In the genomic region with DNA sequence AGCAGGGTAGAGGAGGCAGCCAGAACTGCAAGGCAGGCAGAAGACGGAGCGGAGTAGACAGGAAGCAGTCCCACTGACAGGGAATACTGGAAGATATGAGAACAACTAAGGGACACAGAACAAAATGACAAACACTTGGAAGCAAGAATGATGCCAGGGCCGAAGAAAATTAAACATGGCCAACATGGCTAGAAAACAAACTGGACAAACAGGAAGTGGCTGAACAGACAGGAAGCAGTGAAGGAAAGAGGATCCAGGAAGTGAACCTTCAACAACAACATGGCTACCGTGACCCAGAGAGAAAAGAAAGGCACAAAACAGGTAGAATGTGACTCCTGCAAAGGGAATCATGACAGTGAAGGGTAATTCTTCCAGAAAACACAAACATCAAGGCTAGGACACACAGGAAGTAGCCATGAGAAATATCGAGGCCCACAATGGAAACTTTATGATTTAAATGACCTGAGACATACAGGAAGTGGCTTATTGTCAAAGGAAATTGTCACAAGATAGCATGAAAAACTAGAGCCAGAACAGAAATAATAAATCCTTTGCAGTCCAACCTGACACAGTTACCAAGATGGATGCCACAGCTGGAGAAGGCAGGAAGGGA, we compare ENCODE assay signal across 1 cellular context.
A peak's percentile ranks its signal among the peaks of the same experiment; 100 is the strongest.
TF ChIP-seq lines count a peak whose summit lies in the region.

No MANE protein-coding gene starts in this region.

TF ChIP-seq in GM12878, 131 proteins besides CTCF, POLR2A, EP300 and RAD21:
- TF ChIP-seq, protein P1, sequence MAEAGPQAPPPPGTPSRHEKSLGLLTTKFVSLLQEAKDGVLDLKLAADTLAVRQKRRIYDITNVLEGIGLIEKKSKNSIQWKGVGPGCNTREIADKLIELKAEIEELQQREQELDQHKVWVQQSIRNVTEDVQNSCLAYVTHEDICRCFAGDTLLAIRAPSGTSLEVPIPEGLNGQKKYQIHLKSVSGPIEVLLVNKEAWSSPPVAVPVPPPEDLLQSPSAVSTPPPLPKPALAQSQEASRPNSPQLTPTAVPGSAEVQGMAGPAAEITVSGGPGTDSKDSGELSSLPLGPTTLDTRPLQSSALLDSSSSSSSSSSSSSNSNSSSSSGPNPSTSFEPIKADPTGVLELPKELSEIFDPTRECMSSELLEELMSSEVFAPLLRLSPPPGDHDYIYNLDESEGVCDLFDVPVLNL (IDR thresholded peaks at IDR 0.05; ENCODE audit: low read depth, low read length): no peak
- TF ChIP-seq GABPA (IDR thresholded peaks at IDR 0.05; ENCODE audit: low read depth): peak; percentile 74
- TF ChIP-seq FOS (IDR thresholded peaks at IDR 0.05; ENCODE audit: borderline replicate concordance, extremely low read depth, insufficient read length): no peak
- no peak for TF ChIP-seq ZNF217 (IDR thresholded peaks at IDR 0.05)
- TF ChIP-seq, protein P2, sequence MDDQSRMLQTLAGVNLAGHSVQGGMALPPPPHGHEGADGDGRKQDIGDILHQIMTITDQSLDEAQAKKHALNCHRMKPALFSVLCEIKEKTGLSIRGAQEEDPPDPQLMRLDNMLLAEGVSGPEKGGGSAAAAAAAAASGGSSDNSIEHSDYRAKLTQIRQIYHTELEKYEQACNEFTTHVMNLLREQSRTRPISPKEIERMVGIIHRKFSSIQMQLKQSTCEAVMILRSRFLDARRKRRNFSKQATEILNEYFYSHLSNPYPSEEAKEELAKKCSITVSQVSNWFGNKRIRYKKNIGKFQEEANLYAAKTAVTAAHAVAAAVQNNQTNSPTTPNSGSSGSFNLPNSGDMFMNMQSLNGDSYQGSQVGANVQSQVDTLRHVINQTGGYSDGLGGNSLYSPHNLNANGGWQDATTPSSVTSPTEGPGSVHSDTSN (IDR thresholded peaks at IDR 0.05; ENCODE audit: insufficient replicate concordance, low read depth, low read length): no peak
- TF ChIP-seq HDGF (IDR thresholded peaks at IDR 0.05): no peak
- no peak for TF ChIP-seq KLF5 (IDR thresholded peaks at IDR 0.05; ENCODE audit: partially characterized antibody)
- TF ChIP-seq, protein P3, sequence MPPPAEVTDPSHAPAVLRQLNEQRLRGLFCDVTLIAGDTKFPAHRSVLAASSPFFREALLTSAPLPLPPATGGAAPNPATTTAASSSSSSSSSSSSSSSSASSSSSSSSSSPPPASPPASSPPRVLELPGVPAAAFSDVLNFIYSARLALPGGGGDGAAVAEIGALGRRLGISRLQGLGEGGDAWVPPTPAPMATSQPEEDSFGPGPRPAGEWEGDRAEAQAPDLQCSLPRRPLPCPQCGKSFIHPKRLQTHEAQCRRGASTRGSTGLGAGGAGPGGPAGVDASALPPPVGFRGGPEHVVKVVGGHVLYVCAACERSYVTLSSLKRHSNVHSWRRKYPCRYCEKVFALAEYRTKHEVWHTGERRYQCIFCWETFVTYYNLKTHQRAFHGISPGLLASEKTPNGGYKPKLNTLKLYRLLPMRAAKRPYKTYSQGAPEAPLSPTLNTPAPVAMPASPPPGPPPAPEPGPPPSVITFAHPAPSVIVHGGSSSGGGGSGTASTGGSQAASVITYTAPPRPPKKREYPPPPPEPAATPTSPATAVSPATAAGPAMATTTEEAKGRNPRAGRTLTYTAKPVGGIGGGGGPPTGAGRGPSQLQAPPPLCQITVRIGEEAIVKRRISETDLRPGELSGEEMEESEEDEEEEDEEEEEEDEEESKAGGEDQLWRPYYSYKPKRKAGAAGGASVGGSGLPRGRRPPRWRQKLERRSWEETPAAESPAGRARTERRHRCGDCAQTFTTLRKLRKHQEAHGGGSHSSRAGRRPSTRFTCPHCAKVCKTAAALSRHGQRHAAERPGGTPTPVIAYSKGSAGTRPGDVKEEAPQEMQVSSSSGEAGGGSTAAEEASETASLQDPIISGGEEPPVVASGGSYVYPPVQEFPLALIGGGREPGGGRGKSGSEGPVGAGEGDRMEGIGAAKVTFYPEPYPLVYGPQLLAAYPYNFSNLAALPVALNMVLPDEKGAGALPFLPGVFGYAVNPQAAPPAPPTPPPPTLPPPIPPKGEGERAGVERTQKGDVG (CRISPR knock-in tag; IDR thresholded peaks at IDR 0.05): no peak
- TF ChIP-seq CBFB (IDR thresholded peaks at IDR 0.05; ENCODE audit: low read depth): no peak
- TF ChIP-seq YBX1 (IDR thresholded peaks at IDR 0.05): no peak
- TF ChIP-seq BMI1 (IDR thresholded peaks at IDR 0.05; ENCODE audit: borderline replicate concordance): no peak
- TF ChIP-seq EGR1 (IDR thresholded peaks at IDR 0.05; ENCODE audit: borderline replicate concordance in 1 of 2, low read depth in 2 of 2, low read length in 2 of 2): no peak
- TF ChIP-seq, protein P4, sequence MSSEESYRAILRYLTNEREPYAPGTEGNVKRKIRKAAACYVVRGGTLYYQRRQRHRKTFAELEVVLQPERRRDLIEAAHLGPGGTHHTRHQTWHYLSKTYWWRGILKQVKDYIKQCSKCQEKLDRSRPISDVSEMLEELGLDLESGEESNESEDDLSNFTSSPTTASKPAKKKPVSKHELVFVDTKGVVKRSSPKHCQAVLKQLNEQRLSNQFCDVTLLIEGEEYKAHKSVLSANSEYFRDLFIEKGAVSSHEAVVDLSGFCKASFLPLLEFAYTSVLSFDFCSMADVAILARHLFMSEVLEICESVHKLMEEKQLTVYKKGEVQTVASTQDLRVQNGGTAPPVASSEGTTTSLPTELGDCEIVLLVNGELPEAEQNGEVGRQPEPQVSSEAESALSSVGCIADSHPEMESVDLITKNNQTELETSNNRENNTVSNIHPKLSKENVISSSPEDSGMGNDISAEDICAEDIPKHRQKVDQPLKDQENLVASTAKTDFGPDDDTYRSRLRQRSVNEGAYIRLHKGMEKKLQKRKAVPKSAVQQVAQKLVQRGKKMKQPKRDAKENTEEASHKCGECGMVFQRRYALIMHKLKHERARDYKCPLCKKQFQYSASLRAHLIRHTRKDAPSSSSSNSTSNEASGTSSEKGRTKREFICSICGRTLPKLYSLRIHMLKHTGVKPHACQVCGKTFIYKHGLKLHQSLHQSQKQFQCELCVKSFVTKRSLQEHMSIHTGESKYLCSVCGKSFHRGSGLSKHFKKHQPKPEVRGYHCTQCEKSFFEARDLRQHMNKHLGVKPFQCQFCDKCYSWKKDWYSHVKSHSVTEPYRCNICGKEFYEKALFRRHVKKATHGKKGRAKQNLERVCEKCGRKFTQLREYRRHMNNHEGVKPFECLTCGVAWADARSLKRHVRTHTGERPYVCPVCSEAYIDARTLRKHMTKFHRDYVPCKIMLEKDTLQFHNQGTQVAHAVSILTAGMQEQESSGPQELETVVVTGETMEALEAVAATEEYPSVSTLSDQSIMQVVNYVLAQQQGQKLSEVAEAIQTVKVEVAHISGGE (CRISPR knock-in tag; IDR thresholded peaks at IDR 0.05): no peak
- no peak for TF ChIP-seq PAX8 (IDR thresholded peaks at IDR 0.05)
- TF ChIP-seq YY1 (IDR thresholded peaks at IDR 0.05; ENCODE audit: low read depth, low read length): peak; percentile 70
- TF ChIP-seq SMAD5 (IDR thresholded peaks at IDR 0.05; ENCODE audit: low read depth): no peak
- no peak for TF ChIP-seq RAD51 (IDR thresholded peaks at IDR 0.05)
- no peak for TF ChIP-seq POLR2AphosphoS5 (IDR thresholded peaks at IDR 0.05; ENCODE audit: low read length)
- TF ChIP-seq, protein P5, sequence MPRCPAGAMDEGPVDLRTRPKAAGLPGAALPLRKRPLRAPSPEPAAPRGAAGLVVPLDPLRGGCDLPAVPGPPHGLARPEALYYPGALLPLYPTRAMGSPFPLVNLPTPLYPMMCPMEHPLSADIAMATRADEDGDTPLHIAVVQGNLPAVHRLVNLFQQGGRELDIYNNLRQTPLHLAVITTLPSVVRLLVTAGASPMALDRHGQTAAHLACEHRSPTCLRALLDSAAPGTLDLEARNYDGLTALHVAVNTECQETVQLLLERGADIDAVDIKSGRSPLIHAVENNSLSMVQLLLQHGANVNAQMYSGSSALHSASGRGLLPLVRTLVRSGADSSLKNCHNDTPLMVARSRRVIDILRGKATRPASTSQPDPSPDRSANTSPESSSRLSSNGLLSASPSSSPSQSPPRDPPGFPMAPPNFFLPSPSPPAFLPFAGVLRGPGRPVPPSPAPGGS (IDR thresholded peaks at IDR 0.05; ENCODE audit: borderline replicate concordance, insufficient read depth, low read depth, low read length, poor library complexity, severe bottlenecking): no peak
- no peak for TF ChIP-seq KAT2A (conservative IDR thresholded peaks at IDR 0.05; ENCODE audit: control insufficient read depth, low read depth, low read length)
- no peak for TF ChIP-seq RFX5 (IDR thresholded peaks at IDR 0.05; ENCODE audit: low read depth, low read length)
- peak in 1 of 2 experiments; percentile 71; a peak in 1 of 4 replicates for TF ChIP-seq ETV6 (conservative IDR thresholded peaks at IDR 0.05 in 1 of 2, IDR thresholded peaks at IDR 0.05 in 1 of 2; ENCODE audit: borderline replicate concordance in 1 of 2, low read depth in 1 of 2)
- TF ChIP-seq, protein P6, sequence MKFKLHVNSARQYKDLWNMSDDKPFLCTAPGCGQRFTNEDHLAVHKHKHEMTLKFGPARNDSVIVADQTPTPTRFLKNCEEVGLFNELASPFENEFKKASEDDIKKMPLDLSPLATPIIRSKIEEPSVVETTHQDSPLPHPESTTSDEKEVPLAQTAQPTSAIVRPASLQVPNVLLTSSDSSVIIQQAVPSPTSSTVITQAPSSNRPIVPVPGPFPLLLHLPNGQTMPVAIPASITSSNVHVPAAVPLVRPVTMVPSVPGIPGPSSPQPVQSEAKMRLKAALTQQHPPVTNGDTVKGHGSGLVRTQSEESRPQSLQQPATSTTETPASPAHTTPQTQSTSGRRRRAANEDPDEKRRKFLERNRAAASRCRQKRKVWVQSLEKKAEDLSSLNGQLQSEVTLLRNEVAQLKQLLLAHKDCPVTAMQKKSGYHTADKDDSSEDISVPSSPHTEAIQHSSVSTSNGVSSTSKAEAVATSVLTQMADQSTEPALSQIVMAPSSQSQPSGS (IDR thresholded peaks at IDR 0.05; ENCODE audit: low read length): no peak
- TF ChIP-seq, protein P7, sequence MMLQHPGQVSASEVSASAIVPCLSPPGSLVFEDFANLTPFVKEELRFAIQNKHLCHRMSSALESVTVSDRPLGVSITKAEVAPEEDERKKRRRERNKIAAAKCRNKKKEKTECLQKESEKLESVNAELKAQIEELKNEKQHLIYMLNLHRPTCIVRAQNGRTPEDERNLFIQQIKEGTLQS (IDR thresholded peaks at IDR 0.05; ENCODE audit: borderline replicate concordance, extremely low read depth, low read depth, low read length): no peak
- no peak for TF ChIP-seq SIN3A (IDR thresholded peaks at IDR 0.05; ENCODE audit: low read depth, low read length)
- TF ChIP-seq, protein P8, sequence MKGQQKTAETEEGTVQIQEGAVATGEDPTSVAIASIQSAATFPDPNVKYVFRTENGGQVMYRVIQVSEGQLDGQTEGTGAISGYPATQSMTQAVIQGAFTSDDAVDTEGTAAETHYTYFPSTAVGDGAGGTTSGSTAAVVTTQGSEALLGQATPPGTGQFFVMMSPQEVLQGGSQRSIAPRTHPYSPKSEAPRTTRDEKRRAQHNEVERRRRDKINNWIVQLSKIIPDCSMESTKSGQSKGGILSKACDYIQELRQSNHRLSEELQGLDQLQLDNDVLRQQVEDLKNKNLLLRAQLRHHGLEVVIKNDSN (IDR thresholded peaks at IDR 0.05; ENCODE audit: borderline replicate concordance, extremely low read length, insufficient read depth, low read depth, low read length): no peak
- TF ChIP-seq, protein P9, sequence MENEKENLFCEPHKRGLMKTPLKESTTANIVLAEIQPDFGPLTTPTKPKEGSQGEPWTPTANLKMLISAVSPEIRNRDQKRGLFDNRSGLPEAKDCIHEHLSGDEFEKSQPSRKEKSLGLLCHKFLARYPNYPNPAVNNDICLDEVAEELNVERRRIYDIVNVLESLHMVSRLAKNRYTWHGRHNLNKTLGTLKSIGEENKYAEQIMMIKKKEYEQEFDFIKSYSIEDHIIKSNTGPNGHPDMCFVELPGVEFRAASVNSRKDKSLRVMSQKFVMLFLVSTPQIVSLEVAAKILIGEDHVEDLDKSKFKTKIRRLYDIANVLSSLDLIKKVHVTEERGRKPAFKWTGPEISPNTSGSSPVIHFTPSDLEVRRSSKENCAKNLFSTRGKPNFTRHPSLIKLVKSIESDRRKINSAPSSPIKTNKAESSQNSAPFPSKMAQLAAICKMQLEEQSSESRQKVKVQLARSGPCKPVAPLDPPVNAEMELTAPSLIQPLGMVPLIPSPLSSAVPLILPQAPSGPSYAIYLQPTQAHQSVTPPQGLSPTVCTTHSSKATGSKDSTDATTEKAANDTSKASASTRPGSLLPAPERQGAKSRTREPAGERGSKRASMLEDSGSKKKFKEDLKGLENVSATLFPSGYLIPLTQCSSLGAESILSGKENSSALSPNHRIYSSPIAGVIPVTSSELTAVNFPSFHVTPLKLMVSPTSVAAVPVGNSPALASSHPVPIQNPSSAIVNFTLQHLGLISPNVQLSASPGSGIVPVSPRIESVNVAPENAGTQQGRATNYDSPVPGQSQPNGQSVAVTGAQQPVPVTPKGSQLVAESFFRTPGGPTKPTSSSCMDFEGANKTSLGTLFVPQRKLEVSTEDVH (IDR thresholded peaks at IDR 0.05; ENCODE audit: low read depth, partially characterized antibody): no peak
- no peak for TF ChIP-seq LARP7 (IDR thresholded peaks at IDR 0.05)
- TF ChIP-seq, protein P10, sequence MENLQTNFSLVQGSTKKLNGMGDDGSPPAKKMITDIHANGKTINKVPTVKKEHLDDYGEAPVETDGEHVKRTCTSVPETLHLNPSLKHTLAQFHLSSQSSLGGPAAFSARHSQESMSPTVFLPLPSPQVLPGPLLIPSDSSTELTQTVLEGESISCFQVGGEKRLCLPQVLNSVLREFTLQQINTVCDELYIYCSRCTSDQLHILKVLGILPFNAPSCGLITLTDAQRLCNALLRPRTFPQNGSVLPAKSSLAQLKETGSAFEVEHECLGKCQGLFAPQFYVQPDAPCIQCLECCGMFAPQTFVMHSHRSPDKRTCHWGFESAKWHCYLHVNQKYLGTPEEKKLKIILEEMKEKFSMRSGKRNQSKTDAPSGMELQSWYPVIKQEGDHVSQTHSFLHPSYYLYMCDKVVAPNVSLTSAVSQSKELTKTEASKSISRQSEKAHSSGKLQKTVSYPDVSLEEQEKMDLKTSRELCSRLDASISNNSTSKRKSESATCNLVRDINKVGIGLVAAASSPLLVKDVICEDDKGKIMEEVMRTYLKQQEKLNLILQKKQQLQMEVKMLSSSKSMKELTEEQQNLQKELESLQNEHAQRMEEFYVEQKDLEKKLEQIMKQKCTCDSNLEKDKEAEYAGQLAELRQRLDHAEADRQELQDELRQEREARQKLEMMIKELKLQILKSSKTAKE (IDR thresholded peaks at IDR 0.05; ENCODE audit: low read depth, poor library complexity, severe bottlenecking): no peak
- TF ChIP-seq SMC3 (IDR thresholded peaks at IDR 0.05; ENCODE audit: borderline replicate concordance, low read length): no peak
- TF ChIP-seq NRF1 (conservative IDR thresholded peaks at IDR 0.05; ENCODE audit: low read depth, low read length): no peak
- TF ChIP-seq RCOR1 (conservative IDR thresholded peaks at IDR 0.05; ENCODE audit: low read depth, low read length): no peak
- TF ChIP-seq NR2C1 (IDR thresholded peaks at IDR 0.05): 0 out of 2 replicates have a peak, but pooled peaks have one; percentile 22
- peak; percentile 47; the same call in 1 of the 2 replicates for TF ChIP-seq SPI1 (IDR thresholded peaks at IDR 0.05; ENCODE audit: borderline replicate concordance, insufficient read depth, low read depth, low read length)
- TF ChIP-seq EZH2 (IDR thresholded peaks at IDR 0.05; ENCODE audit: borderline replicate concordance, control insufficient read depth, low read depth, low read length): no peak
- TF ChIP-seq MYC (IDR thresholded peaks at IDR 0.05; ENCODE audit: insufficient read depth, insufficient read length, insufficient replicate concordance, low read length, severe bottlenecking): no peak
